In genomic region chr16:30924797-30925645, GRCh38 we compare ENCODE assay signal across 7 cellular contexts.
A peak's percentile ranks its signal among the peaks of the same experiment; 100 is the strongest.
DNase-seq lines count a peak whose midpoint lies in the region; ATAC-seq and TF ChIP-seq lines count a peak whose summit lies in the region.
"Had no signal": no experiment of that assay in that cellular context is flagged by ENCODE, and none has a peak within 500 bp of the region (broad histone marks: within the 10 kb centered on the region; RNA-seq: fewer than 3 reads in every experiment).

No MANE protein-coding gene starts in this region.

- no peak overlapping the region for H2AFZ ChIP-seq in OCI-LY1 (ENCODE audit: low read length)

- TF ChIP-seq CTCF in 22Rv1 (IDR thresholded peaks at IDR 0.05) (no peak), OCI-LY1 (IDR thresholded peaks at IDR 0.05; ENCODE audit: low read length) (no peak)

- H3F3A ChIP-seq in OCI-LY1 (ENCODE audit: insufficient read depth, low read length): no peaks in the 10 kb centered on the region

- DNase-seq in hepatic stellate cell (ENCODE audit: low spot score) (peak; percentile 22), COR-L47 (lab: John Stamatoyannopoulos, UW) (no peak), DMS53 (lab: John Stamatoyannopoulos, UW) (no peak)
- DNase-seq: GF-D8 had no signal

- peak overlapping the region; percentile 73 for H3K4me3 ChIP-seq in OCI-LY1 (ENCODE audit: low read depth, low read length, poor library complexity, severe bottlenecking)

- H3K9me3 ChIP-seq in OCI-LY1 (ENCODE audit: low read length): no peaks in the 10 kb centered on the region

- no peaks in the 10 kb centered on the region for H3K27me3 ChIP-seq in OCI-LY1 (ENCODE audit: insufficient read depth, low read length)

- peak overlapping the region; percentile 71 for H3K9ac ChIP-seq in OCI-LY1 (ENCODE audit: low read length)

- H3K4me1 ChIP-seq in OCI-LY1 (ENCODE audit: insufficient read depth, low read length, severe bottlenecking): peaks cover 27% of the 10 kb centered on the region

- H3K79me2 ChIP-seq in OCI-LY1 (ENCODE audit: insufficient read depth, low read length): no peaks in the 10 kb centered on the region

- no peak for ATAC-seq in HG03159 (IDR thresholded peaks at IDR 0.05; ENCODE audit: unreplicated experiment)

- H3K9me2 ChIP-seq in OCI-LY1 (ENCODE audit: low read depth, low read length): no peaks in the 10 kb centered on the region

- peak overlapping the region; percentile 97; the same call in 1 of the 2 replicates for H3K27ac ChIP-seq in 22Rv1
- H3K27ac ChIP-seq in OCI-LY1 (ENCODE audit: low read depth, low read length, poor library complexity, severe bottlenecking): peak overlapping the region; percentile 45

- peaks cover 6% of the 10 kb centered on the region; the same call in 1 of the 2 replicates for H3K36me3 ChIP-seq in OCI-LY1 (ENCODE audit: insufficient read depth, low read length)

- peak overlapping the region; percentile 68 for H3K4me2 ChIP-seq in OCI-LY1 (ENCODE audit: low read length)

- no peaks in the 10 kb centered on the region for H4K20me1 ChIP-seq in OCI-LY1 (ENCODE audit: insufficient read depth, low read length)
